ENCODE assay signal across 1 cellular context in genomic region chr2:45256867-45257641, GRCh38.
TF ChIP-seq lines count a peak whose summit lies in the region.

No MANE protein-coding gene starts in this region.

TF ChIP-seq in GM23338, 12 proteins besides CTCF, POLR2A, EP300 and RAD21 (continued from another document):
- TF ChIP-seq ZNF462 (CRISPR knock-in tag; IDR thresholded peaks at IDR 0.05) (no peak), NANOG (IDR thresholded peaks at IDR 0.05; ENCODE audit: borderline replicate concordance) (no peak), ZNF331 (CRISPR knock-in tag; IDR thresholded peaks at IDR 0.05; ENCODE audit: low read depth) (no peak), STAT1 (IDR thresholded peaks at IDR 0.05; ENCODE audit: unreplicated experiment) (no peak), ZNF114 (CRISPR knock-in tag; IDR thresholded peaks at IDR 0.05) (no peak)
